In genomic region chr16:55040366-55041086, GRCh38 we compare ENCODE assay signal across 20 cellular contexts.
"Had no signal": no experiment of that assay in that cellular context is flagged by ENCODE, and none has a peak within 500 bp of the region (broad histone marks: within the 10 kb centered on the region; RNA-seq: fewer than 3 reads in every experiment).

No MANE protein-coding gene starts in this region.

- H3K9me3 ChIP-seq: body of pancreas, colonic mucosa, left lung, lower lobe of right lung, suprapubic skin, tibial artery had no signal

- H3K27ac ChIP-seq: body of pancreas, colonic mucosa, dorsolateral prefrontal cortex, left lung, lower lobe of right lung, suprapubic skin, tibial artery had no signal

- H3K4me3 ChIP-seq: body of pancreas, colonic mucosa, dorsolateral prefrontal cortex, left lung, lower lobe of right lung, suprapubic skin, tibial artery had no signal

- H3K4me1 ChIP-seq: body of pancreas, colonic mucosa, left lung, lower lobe of right lung, suprapubic skin had no signal

- H3K27me3 ChIP-seq: body of pancreas, colonic mucosa, tibial artery had no signal

- H3K36me3 Mint-ChIP-seq: activated naive CD8-positive, alpha-beta T cell; natural killer cell treated with Interleukin-12 subunit alpha and Interleukin-12 subunit beta and Interleukin-15 and Interleukin-18, amount 100 ng/mL, for 72 hours had no signal

- H3K4me3 Mint-ChIP-seq: activated B cell treated with CpG ODN at 0.5 μM for 24 hours; activated naive CD8-positive, alpha-beta T cell; activated T-cell treated with anti-CD3 and anti-CD28 coated beads, Interleukin-2, amount 50 U/mL, for 72 hours; effector memory CD8-positive, alpha-beta T cell; natural killer cell treated with Interleukin-12 subunit alpha and Interleukin-12 subunit beta and Interleukin-15 and Interleukin-18, amount 100 ng/mL, for 72 hours; T-helper 2 cell treated with Interferon-gamma antibody and Interleukin-4, amounts not matched to agents 5 μg/mL and 100 μg/mL, for 36 hours had no signal

- H3K9me3 Mint-ChIP-seq: activated B cell treated with CpG ODN at 0.5 μM for 24 hours; activated T-cell treated with anti-CD3 and anti-CD28 coated beads, Interleukin-2, amount 50 U/mL, for 72 hours; effector memory CD8-positive, alpha-beta T cell; natural killer cell treated with Interleukin-12 subunit alpha and Interleukin-12 subunit beta and Interleukin-15 and Interleukin-18, amount 100 ng/mL, for 72 hours; T-helper 2 cell treated with Interferon-gamma antibody and Interleukin-4, amounts not matched to agents 5 μg/mL and 100 μg/mL, for 36 hours had no signal

- ATAC-seq: activated T-cell treated with anti-CD3 and anti-CD28 coated beads, Interleukin-2, amount 50 U/mL, for 72 hours; body of pancreas; effector memory CD8-positive, alpha-beta T cell; left lung; lower lobe of right lung; natural killer cell treated with Interleukin-12 subunit alpha and Interleukin-12 subunit beta and Interleukin-15 and Interleukin-18, amount 100 ng/mL, for 72 hours had no signal

- H3K27ac Mint-ChIP-seq: activated B cell treated with CpG ODN at 0.5 μM for 24 hours; activated naive CD8-positive, alpha-beta T cell; activated T-cell treated with anti-CD3 and anti-CD28 coated beads, Interleukin-2, amount 50 U/mL, for 72 hours; effector memory CD8-positive, alpha-beta T cell; natural killer cell treated with Interleukin-12 subunit alpha and Interleukin-12 subunit beta and Interleukin-15 and Interleukin-18, amount 100 ng/mL, for 72 hours; T-helper 2 cell treated with Interferon-gamma antibody and Interleukin-4, amounts not matched to agents 5 μg/mL and 100 μg/mL, for 36 hours had no signal

- H3K4me1 Mint-ChIP-seq: activated B cell treated with CpG ODN at 0.5 μM for 24 hours had no signal

- H3K36me3 ChIP-seq: colonic mucosa, left lung, lower lobe of right lung, suprapubic skin, tibial artery had no signal

- DNase-seq: activated B cell treated with CpG ODN at 0.5 μM for 24 hours; activated naive CD4-positive, alpha-beta T cell treated with Interleukin-2 at 50 U/mL for 16 hours; activated T-cell treated with anti-CD3 and anti-CD28 coated beads, Interleukin-2, amount 50 U/mL, for 72 hours; aorta; body of pancreas; colonic mucosa; dorsolateral prefrontal cortex; effector memory CD8-positive, alpha-beta T cell; foreskin fibroblast; hippocampal formation; left lung; lower lobe of right lung; mesenchymal stem cell; stimulated activated naive CD4-positive, alpha-beta T cell; T-helper 1 cell had no signal
